11 cellular contexts compared by ENCODE assay signal in the genomic region with DNA sequence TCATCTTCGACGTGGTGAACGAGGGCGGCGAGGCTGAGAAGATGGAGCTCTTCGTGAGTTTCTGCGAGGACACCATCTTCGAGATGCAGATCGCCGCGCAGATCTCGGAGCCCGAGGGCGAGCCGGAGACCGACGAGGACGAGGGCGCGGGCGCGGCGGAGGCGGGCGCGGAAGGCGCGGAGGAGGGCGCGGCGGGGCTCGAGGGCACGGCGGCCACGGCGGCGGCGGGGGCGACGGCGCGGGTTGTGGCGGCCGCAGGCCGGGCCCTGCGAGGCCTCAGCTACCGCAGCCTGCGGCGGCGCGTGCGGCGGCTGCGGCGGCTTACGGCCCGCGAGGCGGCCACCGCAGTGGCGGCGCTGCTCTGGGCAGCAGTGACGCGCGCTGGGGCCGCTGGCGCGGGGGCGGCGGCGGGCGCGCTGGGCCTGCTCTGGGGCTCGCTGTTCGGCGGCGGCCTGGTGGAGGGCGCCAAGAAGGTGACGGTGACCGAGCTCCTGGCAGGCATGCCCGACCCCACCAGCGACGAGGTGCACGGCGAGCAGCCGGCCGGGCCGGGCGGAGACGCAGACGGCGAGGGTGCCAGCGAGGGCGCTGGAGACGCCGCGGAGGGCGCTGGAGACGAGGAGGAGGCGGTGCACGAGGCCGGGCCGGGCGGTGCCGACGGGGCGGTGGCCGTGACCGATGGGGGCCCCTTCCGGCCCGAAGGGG. TPM values are rescaled to one million over a fixed set of nuclear protein-coding genes. Genes with fewer than 3 reads are reported as not detected.
DNase-seq lines count a peak whose midpoint lies in the region; ATAC-seq and TF ChIP-seq lines count a peak whose summit lies in the region.
"Had no signal": no experiment of that assay in that cellular context is flagged by ENCODE, and none has a peak within 500 bp of the region (broad histone marks: within the 10 kb centered on the region; RNA-seq: fewer than 3 reads in every experiment).

No MANE protein-coding gene starts in this region.

- TF ChIP-seq CTCF in heart right ventricle (IDR thresholded peaks at IDR 0.05) (no peak), right atrium auricular region (IDR thresholded peaks at IDR 0.05) (no peak), upper lobe of left lung (IDR thresholded peaks at IDR 0.05) (no peak)

- WGBS in heart right ventricle, 2 donors = 3 to 4% methylated on average over 83 to 109 of the region's 111 CpGs
- 5% methylated on average over 111 of the region's 111 CpGs for WGBS in right cardiac atrium
- 11 to 17% methylated on average over 2 to 63 of the region's 111 CpGs for WGBS in upper lobe of left lung, 2 donors

- intact Hi-C loops in heart right ventricle (cut with DNase I) (no loop called here), right cardiac atrium (cut with DNase I) (no loop called here)

- H3K4me3 ChIP-seq in heart right ventricle (peak overlapping the region in 7 of 10 donors; percentile 25 to 42 (median 31)), right atrium auricular region (peak overlapping the region in 1 of 2 donors; percentile 41), right cardiac atrium (ENCODE audit: low read length) (peak overlapping the region; percentile 34), upper lobe of left lung (peak overlapping the region in 3 of 4 donors; percentile 38 to 45 (median 41))

- no peaks in the 10 kb centered on the region for H3K9me3 ChIP-seq in heart right ventricle
- no peaks in the 10 kb centered on the region for H3K9me3 ChIP-seq in right atrium auricular region
- H3K9me3 ChIP-seq in right cardiac atrium (ENCODE audit: control insufficient read depth, low read length) = no peaks in the 10 kb centered on the region
- H3K9me3 ChIP-seq in upper lobe of left lung = no peaks in the 10 kb centered on the region

- H3K4me1 ChIP-seq in heart right ventricle = no peaks in the 10 kb centered on the region
- no peaks in the 10 kb centered on the region for H3K4me1 ChIP-seq in right atrium auricular region
- peaks cover 2% of the 10 kb centered on the region for H3K4me1 ChIP-seq in right cardiac atrium (ENCODE audit: control insufficient read depth, insufficient read depth, low read length)
- H3K4me1 ChIP-seq in upper lobe of left lung = peaks cover 5 to 12% (median 8%) of the 10 kb centered on the region in 4 donors

- H3K4me3 Mint-ChIP-seq in activated CD8-positive, alpha-beta memory T cell treated with anti-CD3 and anti-CD28 coated beads, Interleukin-2, amount 10 ng/mL, durations not matched to agents 7 days and 5 days = peak overlapping the region; percentile 62
- H3K4me3 Mint-ChIP-seq: HFFc6 had no signal

- no peak for TF ChIP-seq EP300 in upper lobe of left lung (IDR thresholded peaks at IDR 0.05)

- peaks cover 13 to 54% (median 32%) of the 10 kb centered on the region in 7 donors for H3K27me3 ChIP-seq in heart right ventricle
- H3K27me3 ChIP-seq in right atrium auricular region = no peaks in the 10 kb centered on the region
- no peaks in the 10 kb centered on the region for H3K27me3 ChIP-seq in right cardiac atrium (ENCODE audit: control insufficient read depth, insufficient read depth)
- H3K27me3 ChIP-seq in upper lobe of left lung = peaks cover 0 to 10% (median 3%) of the 10 kb centered on the region in 4 donors

- CTCF ChIA-PET in activated CD8-positive, alpha-beta memory T cell treated with anti-CD3 and anti-CD28 coated beads, Interleukin-2, amount 10 ng/mL, durations not matched to agents 7 days and 5 days (lab: Charles Lee) = interaction anchor here (0.9 to 1.9 kb wide), 5 partner anchors 14 to 54 kb away, joined by 3 to 6 read pairs (median 4); partner anchors contain the start of genes EIF3K and MAP4K1

- no peak for TF ChIP-seq POLR2A in upper lobe of left lung (IDR thresholded peaks at IDR 0.05)

- H3K36me3 ChIP-seq in heart right ventricle (no peaks in the 10 kb centered on the region), right atrium auricular region (no peaks in the 10 kb centered on the region), upper lobe of left lung (no peaks in the 10 kb centered on the region)

- H3K27ac Mint-ChIP-seq in activated CD8-positive, alpha-beta memory T cell treated with anti-CD3 and anti-CD28 coated beads, Interleukin-2, amount 10 ng/mL, durations not matched to agents 7 days and 5 days = peak overlapping the region; percentile 60
- H3K27ac Mint-ChIP-seq: HFFc6 had no signal

- peaks cover 39% of the 10 kb centered on the region for H3K27me3 Mint-ChIP-seq in activated CD8-positive, alpha-beta memory T cell treated with anti-CD3 and anti-CD28 coated beads, Interleukin-2, amount 10 ng/mL, durations not matched to agents 7 days and 5 days

- peaks cover 45% of the 10 kb centered on the region for H3K4me1 Mint-ChIP-seq in activated CD8-positive, alpha-beta memory T cell treated with anti-CD3 and anti-CD28 coated beads, Interleukin-2, amount 10 ng/mL, durations not matched to agents 7 days and 5 days

- H3K27ac ChIP-seq in heart right ventricle (no peak overlapping the region), right atrium auricular region (no peak overlapping the region), right cardiac atrium (ENCODE audit: low read length) (no peak overlapping the region), upper lobe of left lung (no peak overlapping the region)

- H3K9me3 Mint-ChIP-seq in activated CD8-positive, alpha-beta memory T cell treated with anti-CD3 and anti-CD28 coated beads, Interleukin-2, amount 10 ng/mL, durations not matched to agents 7 days and 5 days (ENCODE audit: low read depth) = no peaks in the 10 kb centered on the region
- H3K9me3 Mint-ChIP-seq: HFFc6 had no signal

- peak in 1 of 8 donors; percentile 41 for ATAC-seq in heart right ventricle
- peak; percentile 63 for ATAC-seq in activated CD8-positive, alpha-beta memory T cell treated with anti-CD3 and anti-CD28 coated beads, Interleukin-2, amount 10 ng/mL, durations not matched to agents 7 days and 5 days
- ATAC-seq in right cardiac atrium = peak in 1 of 2 donors; percentile 10
- peak in 1 of 2 donors; percentile 66 for ATAC-seq in upper lobe of left lung (ENCODE audit: low FRiP score in 2 of 2)

- H3K36me3 Mint-ChIP-seq in activated CD8-positive, alpha-beta memory T cell treated with anti-CD3 and anti-CD28 coated beads, Interleukin-2, amount 10 ng/mL, durations not matched to agents 7 days and 5 days = peaks cover 3% of the 10 kb centered on the region

- DNase-seq in heart right ventricle (no peak), right atrium auricular region (ENCODE audit: low spot score) (no peak), right cardiac atrium (peak; percentile 20 to 75 (median 58)), upper lobe of left lung (peak in 1 of 2 donors; percentile 90), NCI-H524 treated with DMSO at 0.1 percent for 48 hours (lab: John Stamatoyannopoulos, UW) (no peak), HCEC 1CT (no peak)
- DNase-seq in activated CD8-positive, alpha-beta memory T cell treated with anti-CD3 and anti-CD28 coated beads, Interleukin-2, amount 10 ng/mL, durations not matched to agents 7 days and 5 days = peak; percentile 57
- no peak for DNase-seq in central memory CD4-positive, alpha-beta T cell
- DNase-seq: EL, HFFc6, NCI-H187 treated with DMSO at 0.1 percent for 48 hours had no signal

RNA-seq across cellular contexts. Expression of gene MAP4K1, which starts 52.6 kb away (rescaled TPM):
- total RNA-seq in heart right ventricle (1 to 10 TPM in 8 of 10 donors, under 1 TPM in 2; 0.52 to 9.1 (median 1.5) TPM), right atrium auricular region (1 to 10 TPM in 1 of 2 donors, under 1 TPM in 1; 0.83 to 4.2 TPM), right cardiac atrium (1 to 10 TPM; 1.0 to 4.4 (median 3.0) TPM), upper lobe of left lung (10 to 100 TPM in 3 of 6 donors, 1 to 10 TPM in 3; 6.2 to 28.3 (median 9.9) TPM)
- polyA plus RNA-seq in heart right ventricle (1 to 10 TPM in 1 of 2 donors, under 1 TPM in 1; 0.99 to 2.1 TPM), right cardiac atrium (0.88 TPM)
- 100 to 1,000 TPM; 337 to 497 TPM for total RNA-seq in activated CD8-positive, alpha-beta memory T cell treated with anti-CD3 and anti-CD28 coated beads, Interleukin-2, amount 10 ng/mL, durations not matched to agents 7 days and 5 days

RNA-seq across cellular contexts. Expression of gene EIF3K, which starts 53.9 kb away (rescaled TPM):
- 100 to 1,000 TPM; 505 to 677 (median 631) TPM for total RNA-seq in heart right ventricle
- polyA plus RNA-seq in heart right ventricle = 100 to 1,000 TPM; 572 to 845 TPM
- 100 to 1,000 TPM; 716 to 786 TPM for total RNA-seq in right atrium auricular region
- 100 to 1,000 TPM; 281 to 308 TPM for total RNA-seq in activated CD8-positive, alpha-beta memory T cell treated with anti-CD3 and anti-CD28 coated beads, Interleukin-2, amount 10 ng/mL, durations not matched to agents 7 days and 5 days
- 100 to 1,000 TPM; 477 to 576 (median 534) TPM for total RNA-seq in right cardiac atrium
- 829 TPM for polyA plus RNA-seq in right cardiac atrium
- total RNA-seq in upper lobe of left lung = 100 to 1,000 TPM; 142 to 404 (median 242) TPM

Comparison
In these comparisons a context has a peak if more than half of its experiments do, and no peak if none do; other contexts are left out.
1. DNase-seq: peak in activated CD8-positive, alpha-beta memory T cell treated with anti-CD3 and anti-CD28 coated beads, Interleukin-2, amount 10 ng/mL, durations not matched to agents 7 days and 5 days (single experiment) and right cardiac atrium (3 of 3); none in heart right ventricle (0 of 2), right atrium auricular region (single experiment), NCI-H524 treated with DMSO at 0.1 percent for 48 hours (single experiment), central memory CD4-positive, alpha-beta T cell (single experiment) and HCEC 1CT (single experiment).
2. RNA of gene MAP4K1, which starts 52.6 kb away (total RNA-seq): 337 to 497 TPM in activated CD8-positive, alpha-beta memory T cell treated with anti-CD3 and anti-CD28 coated beads, Interleukin-2, amount 10 ng/mL, durations not matched to agents 7 days and 5 days; 6.2 to 28.3 TPM in upper lobe of left lung, 0.83 to 4.2 TPM in right atrium auricular region, 1.0 to 4.4 TPM in right cardiac atrium and 0.52 to 9.1 TPM in heart right ventricle; every median in the first group is over 10 times any median in the second.